8 cellular contexts compared by ENCODE assay signal in genomic region chr1:27992271-27992670, GRCh38. TPM values are rescaled to one million over a fixed set of nuclear protein-coding genes. Genes with fewer than 3 reads are reported as not detected.
DNase-seq lines count a peak whose midpoint lies in the region; ATAC-seq and TF ChIP-seq lines count a peak whose summit lies in the region.

No MANE protein-coding gene starts in this region.

- DNase-seq in MV-4-11 (lab: John Stamatoyannopoulos, UW) (peak; percentile 73), endothelial cell (ENCODE audit: low spot score) (peak; percentile 20), HPDE6-E6E7 (ENCODE audit: extremely low spot score) (no peak)
- peak; percentile 70 for DNase-seq in activated CD8-positive, alpha-beta T cell treated with anti-CD3 and anti-CD28 coated beads, Interleukin-2, amount 10 ng/mL, durations not matched to agents 7 days and 5 days
- DNase-seq in stimulated activated CD4-positive, alpha-beta T cell treated with anti-CD3 and anti-CD28 coated beads, TNF-alpha, amount 100 ng/mL, for 48 hours (ENCODE audit: low read depth in 3 of 3) = peak in 2 of 3 donors; percentile 16 to 22

- POLR2A ChIA-PET in activated CD8-positive, alpha-beta T cell treated with anti-CD3 and anti-CD28 coated beads, Interleukin-2, amount 10 ng/mL, durations not matched to agents 7 days and 5 days (lab: Charles Lee) = interaction anchor here (0.6 to 1.2 kb wide), 4 partner anchors 9 to 907 kb away, joined by 3 read pairs; partner anchors contain the start of gene XKR8

- peak; percentile 96 for ATAC-seq in activated CD8-positive, alpha-beta T cell treated with anti-CD3 and anti-CD28 coated beads, Interleukin-2, amount 10 ng/mL, durations not matched to agents 7 days and 5 days
- ATAC-seq in GM19463 (IDR thresholded peaks at IDR 0.05; ENCODE audit: unreplicated experiment) (no peak), GM21515 (IDR thresholded peaks at IDR 0.05; ENCODE audit: unreplicated experiment) (no peak), GM18519 (IDR thresholded peaks at IDR 0.05; ENCODE audit: low FRiP score, unreplicated experiment) (no peak)

- no peaks in the 10 kb centered on the region for H3K27me3 Mint-ChIP-seq in activated CD8-positive, alpha-beta T cell treated with anti-CD3 and anti-CD28 coated beads, Interleukin-2, amount 10 ng/mL, durations not matched to agents 7 days and 5 days (ENCODE audit: low read depth)
- H3K27me3 Mint-ChIP-seq in endothelial cell (ENCODE audit: unreplicated experiment) = no peaks in the 10 kb centered on the region

- peaks cover 48% of the 10 kb centered on the region for H3K4me1 Mint-ChIP-seq in activated CD8-positive, alpha-beta T cell treated with anti-CD3 and anti-CD28 coated beads, Interleukin-2, amount 10 ng/mL, durations not matched to agents 7 days and 5 days (ENCODE audit: low read depth)
- H3K4me1 Mint-ChIP-seq in endothelial cell (ENCODE audit: unreplicated experiment) = peaks cover 21% of the 10 kb centered on the region

- H3K4me3 Mint-ChIP-seq in activated CD8-positive, alpha-beta T cell treated with anti-CD3 and anti-CD28 coated beads, Interleukin-2, amount 10 ng/mL, durations not matched to agents 7 days and 5 days = no peak overlapping the region
- H3K4me3 Mint-ChIP-seq in endothelial cell (ENCODE audit: unreplicated experiment) = no peak overlapping the region

- no peaks in the 10 kb centered on the region for H3K9me3 Mint-ChIP-seq in activated CD8-positive, alpha-beta T cell treated with anti-CD3 and anti-CD28 coated beads, Interleukin-2, amount 10 ng/mL, durations not matched to agents 7 days and 5 days (ENCODE audit: insufficient read depth)
- H3K9me3 Mint-ChIP-seq in endothelial cell (ENCODE audit: unreplicated experiment) = no peaks in the 10 kb centered on the region

- peaks cover 67% of the 10 kb centered on the region for H3K36me3 Mint-ChIP-seq in activated CD8-positive, alpha-beta T cell treated with anti-CD3 and anti-CD28 coated beads, Interleukin-2, amount 10 ng/mL, durations not matched to agents 7 days and 5 days (ENCODE audit: low read depth)
- H3K36me3 Mint-ChIP-seq in endothelial cell (ENCODE audit: low read depth, unreplicated experiment) = peaks cover 17% of the 10 kb centered on the region

- TF ChIP-seq CTCF in endothelial cell (IDR thresholded peaks at IDR 0.05; ENCODE audit: unreplicated experiment) = no peak

- H3K27ac Mint-ChIP-seq in activated CD8-positive, alpha-beta T cell treated with anti-CD3 and anti-CD28 coated beads, Interleukin-2, amount 10 ng/mL, durations not matched to agents 7 days and 5 days = peak overlapping the region; percentile 73
- peak overlapping the region; percentile 82 for H3K27ac Mint-ChIP-seq in endothelial cell (ENCODE audit: unreplicated experiment)

- CTCF ChIA-PET in activated CD8-positive, alpha-beta T cell treated with anti-CD3 and anti-CD28 coated beads, Interleukin-2, amount 10 ng/mL, durations not matched to agents 7 days and 5 days (lab: Charles Lee) = interaction anchor here (0.7 to 3.2 kb wide), 7 partner anchors 13 to 217 kb away, joined by 3 to 15 read pairs (median 5); no protein-coding TSS in a partner anchor

RNA-seq across cellular contexts. Expression of gene XKR8, which starts 32.5 kb away (rescaled TPM):
- 1 to 10 TPM; 8.0 TPM for total RNA-seq in activated CD8-positive, alpha-beta T cell treated with anti-CD3 and anti-CD28 coated beads, Interleukin-2, amount 10 ng/mL, durations not matched to agents 7 days and 5 days
- total RNA-seq in endothelial cell (ENCODE audit: unreplicated experiment) = 20.1 TPM

RNA-seq across cellular contexts. Expression of gene SMPDL3B, which starts 57.5 kb away (rescaled TPM):
- under 1 TPM; 0.76 to 0.82 TPM for total RNA-seq in activated CD8-positive, alpha-beta T cell treated with anti-CD3 and anti-CD28 coated beads, Interleukin-2, amount 10 ng/mL, durations not matched to agents 7 days and 5 days
- 3.3 TPM for total RNA-seq in endothelial cell (ENCODE audit: unreplicated experiment)
